Comparison of ENCODE assay signal across 8 cellular contexts in genomic region chr12:26971963-26972362, GRCh38.
A peak's percentile ranks its signal among the peaks of the same experiment; 100 is the strongest.
DNase-seq lines count a peak whose midpoint lies in the region; ATAC-seq lines count a peak whose summit lies in the region.
"Had no signal": no experiment of that assay in that cellular context is flagged by ENCODE, and none has a peak within 500 bp of the region (broad histone marks: within the 10 kb centered on the region; RNA-seq: fewer than 3 reads in every experiment).

No MANE protein-coding gene starts in this region.

- peak; percentile 96 for ATAC-seq in GM21390 (IDR thresholded peaks at IDR 0.05; ENCODE audit: unreplicated experiment)
- peak; percentile 86 for ATAC-seq in HG03571 (IDR thresholded peaks at IDR 0.05; ENCODE audit: unreplicated experiment)

- DNase-seq in activated gamma-delta T cell treated with anti-CD3 and anti-CD28 coated beads, Interleukin-2, amount 50 U/mL, for 16 hours (ENCODE audit: low read depth): peak; percentile 56
- peak in 5 of 6 experiments; percentile 14 to 40 (median 38) for DNase-seq in stimulated activated naive CD4-positive, alpha-beta T cell (lab: John Stamatoyannopoulos, UW)
- DNase-seq in NCI-H1105 treated with DMSO at 0.1 percent for 48 hours (lab: John Stamatoyannopoulos, UW) (no peak), NCI-H146 treated with DMSO at 0.1 percent for 48 hours (lab: John Stamatoyannopoulos, UW; ENCODE audit: unreplicated experiment) (no peak), iPS-NIHi11 (ENCODE audit: low spot score) (no peak)
- DNase-seq: NCI-H526 had no signal

Comparison
In these comparisons a context has a peak if more than half of its experiments do, and no peak if none do; other contexts are left out.
1. DNase-seq: peak in activated gamma-delta T cell treated with anti-CD3 and anti-CD28 coated beads, Interleukin-2, amount 50 U/mL, for 16 hours (single experiment) and stimulated activated naive CD4-positive, alpha-beta T cell (5 of 6); none in NCI-H1105 treated with DMSO at 0.1 percent for 48 hours (single experiment), NCI-H146 treated with DMSO at 0.1 percent for 48 hours (single experiment) and iPS-NIHi11 (single experiment).